15 cellular contexts compared by ENCODE assay signal in genomic region chr2:122366427-122366826, GRCh38.
DNase-seq lines count a peak whose midpoint lies in the region; TF ChIP-seq lines count a peak whose summit lies in the region.
"Had no signal": no experiment of that assay in that cellular context is flagged by ENCODE, and none has a peak within 500 bp of the region (broad histone marks: within the 10 kb centered on the region; RNA-seq: fewer than 3 reads in every experiment).

No MANE protein-coding gene starts in this region.

- H4K20me1 ChIP-seq in hepatocyte (ENCODE audit: insufficient read depth, poor library complexity, severe bottlenecking), result no peaks in the 10 kb centered on the region

- H3K4me2 ChIP-seq in hepatocyte (no peak overlapping the region), parathyroid adenoma (ENCODE audit: low read length) (no peak overlapping the region)
- H3K4me2 ChIP-seq: A549 had no signal

- TF ChIP-seq CTCF in hepatocyte (IDR thresholded peaks at IDR 0.05; ENCODE audit: poor library complexity) (no peak), parathyroid adenoma (IDR thresholded peaks at IDR 0.05) (no peak)

- no peak overlapping the region for H3K9ac ChIP-seq in parathyroid adenoma

- H3K27ac ChIP-seq in hepatocyte (no peak overlapping the region), parathyroid adenoma (no peak overlapping the region)
- H3K27ac ChIP-seq: 22Rv1, A549 had no signal

- H3K4me1 ChIP-seq in hepatocyte (ENCODE audit: insufficient read depth) (no peaks in the 10 kb centered on the region), parathyroid adenoma (no peaks in the 10 kb centered on the region)
- H3K4me1 ChIP-seq: A549, HAP-1 had no signal

- DNase-seq in DMS53 (lab: John Stamatoyannopoulos, UW) (peak; percentile 9), DMS53 treated with DMSO at 0.1 percent for 48 hours (lab: John Stamatoyannopoulos, UW; ENCODE audit: unreplicated experiment) (no peak), hepatocyte (ENCODE audit: low spot score) (peak; percentile 5), C1 segment of cervical spinal cord (lab: John Stamatoyannopoulos, UW) (no peak), COR-L47 (lab: John Stamatoyannopoulos, UW) (no peak), epidermal melanocyte (ENCODE audit: insufficient read length, low spot score) (no peak)
- DNase-seq: AML-193; CD8-positive, alpha-beta T cell; DMS 273 treated with DMSO at 0.1 percent for 48 hours; DMS79 treated with DMSO at 0.1 percent for 48 hours; GF-D8 had no signal

- H3K36me3 ChIP-seq in hepatocyte (replicated peaks; ENCODE audit: insufficient read depth, low read depth), result no peaks in the 10 kb centered on the region
- no peaks in the 10 kb centered on the region for H3K36me3 ChIP-seq in parathyroid adenoma (ENCODE audit: control insufficient read depth, insufficient read depth, low read length)
- H3K36me3 ChIP-seq: HAP-1 had no signal

- H3K9me3 ChIP-seq in hepatocyte (ENCODE audit: low read depth) (no peaks in the 10 kb centered on the region), parathyroid adenoma (ENCODE audit: control insufficient read depth, low read length) (no peaks in the 10 kb centered on the region)
- H3K9me3 ChIP-seq: A549, HAP-1 had no signal

- H3K27me3 ChIP-seq in hepatocyte (no peaks in the 10 kb centered on the region), parathyroid adenoma (ENCODE audit: control insufficient read depth, insufficient read depth, low read length) (no peaks in the 10 kb centered on the region)

- H3K79me2 ChIP-seq in hepatocyte (no peaks in the 10 kb centered on the region), parathyroid adenoma (no peaks in the 10 kb centered on the region)

- no peaks in the 10 kb centered on the region for H3K9me2 ChIP-seq in hepatocyte (replicated peaks; ENCODE audit: insufficient read depth)

- WGBS in hepatocyte (ENCODE audit: low lambda C conversion rate, missing lambda C conversion rate), result 65% methylated on average over 2 of the region's 2 CpGs

- H3K4me3 ChIP-seq in hepatocyte (no peak overlapping the region), parathyroid adenoma (ENCODE audit: low read depth, low read length) (no peak overlapping the region)
- H3K4me3 ChIP-seq: A549, HAP-1 had no signal

- H2AFZ ChIP-seq in hepatocyte, result no peak overlapping the region
- peak overlapping the region; percentile 43 for H2AFZ ChIP-seq in parathyroid adenoma

Comparison
In these comparisons a context has a peak if more than half of its experiments do, and no peak if none do; other contexts are left out.
1. DNase-seq: peak in DMS53 (single experiment) and hepatocyte (single experiment); none in DMS53 treated with DMSO at 0.1 percent for 48 hours (single experiment), C1 segment of cervical spinal cord (0 of 14), COR-L47 (single experiment) and epidermal melanocyte (single experiment).